8 cellular contexts compared by ENCODE assay signal in the genomic region with DNA sequence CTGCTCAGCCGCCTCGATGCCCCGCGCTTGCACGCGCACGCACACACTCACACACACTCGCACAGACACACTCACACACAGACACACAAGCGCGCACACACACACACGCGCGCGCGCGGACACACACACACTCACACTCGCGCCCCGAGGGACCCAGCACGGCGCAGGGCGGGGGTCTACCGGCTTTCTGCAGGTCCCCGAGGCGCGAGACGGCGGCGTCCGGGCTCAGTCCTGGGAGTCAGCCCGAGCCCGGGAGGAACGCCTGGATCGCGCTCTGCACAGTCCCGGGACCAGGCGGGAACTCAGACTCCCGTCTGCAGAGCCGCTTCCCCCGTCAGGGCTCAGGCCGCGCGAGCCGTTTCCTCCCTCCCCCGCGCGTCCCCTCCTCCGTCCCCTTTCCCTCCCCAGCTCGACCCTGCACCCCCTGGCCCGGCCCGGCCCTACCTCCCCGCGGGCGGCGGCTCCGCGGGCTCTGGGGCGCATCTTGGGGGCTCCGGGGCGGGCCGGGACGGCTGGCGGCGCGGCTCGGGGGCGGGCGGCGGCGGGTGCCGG. TPM values are rescaled to one million over a fixed set of nuclear protein-coding genes. Genes with fewer than 3 reads are reported as not detected.
DNase-seq lines count a peak whose midpoint lies in the region; ATAC-seq and TF ChIP-seq lines count a peak whose summit lies in the region.

No MANE protein-coding gene starts in this region.

- peak overlapping the region; percentile 58 for H2BK120ac ChIP-seq in mesenchymal stem cell (ENCODE audit: low read depth, low read length)

- H3K4me3 ChIP-seq in OCI-LY1 (ENCODE audit: low read depth, low read length, poor library complexity, severe bottlenecking): peak overlapping the region; percentile 13
- peak overlapping the region; percentile 25 for H3K4me3 ChIP-seq in effector memory CD4-positive, alpha-beta T cell (ENCODE audit: insufficient read depth, low read depth, low read length, poor library complexity, severe bottlenecking)
- peak overlapping the region; percentile 92 to 93 for H3K4me3 ChIP-seq in mesenchymal stem cell (ENCODE audit: insufficient read depth in 1 of 2, low read depth in 1 of 2, low read length in 2 of 2)
- peak overlapping the region; percentile 33 to 68 (median 53) for H3K4me3 ChIP-seq in transverse colon

- no peak overlapping the region for H3K9ac ChIP-seq in OCI-LY1 (ENCODE audit: low read length)
- H3K9ac ChIP-seq in mesenchymal stem cell (ENCODE audit: low read length): peak overlapping the region; percentile 92

- peak overlapping the region; percentile 64 for H2AK5ac ChIP-seq in mesenchymal stem cell (ENCODE audit: low read length, severe bottlenecking)

- H3K4me2 ChIP-seq in OCI-LY1 (ENCODE audit: low read length): peak overlapping the region; percentile 22; the same call in 1 of the 2 replicates
- H3K4me2 ChIP-seq in mesenchymal stem cell (ENCODE audit: low read length, poor library complexity, severe bottlenecking): peak overlapping the region; percentile 87

- in situ Hi-C loops in transverse colon (cut with MboI; ENCODE audit: low pct_ligation_motif_present in 1 of 4, low pct_unique_long_range_greater_than_20kb in 1 of 4, low sequenced_read_pairs in 3 of 4): no loop called here

- H3K9me2 ChIP-seq in OCI-LY1 (ENCODE audit: low read depth, low read length): no peaks in the 10 kb centered on the region

- H3K36me3 ChIP-seq in OCI-LY1 (ENCODE audit: insufficient read depth, low read length): no peaks in the 10 kb centered on the region
- H3K36me3 ChIP-seq in effector memory CD4-positive, alpha-beta T cell (ENCODE audit: control insufficient read depth, insufficient read depth, low read length): no peaks in the 10 kb centered on the region
- peaks cover 0 to 15% of the 10 kb centered on the region in 2 experiments for H3K36me3 ChIP-seq in mesenchymal stem cell (ENCODE audit: control insufficient read depth in 1 of 2, insufficient read depth in 2 of 2, low read depth in 1 of 2, low read length in 2 of 2)
- no peaks in the 10 kb centered on the region for H3K36me3 ChIP-seq in transverse colon

- peak overlapping the region; percentile 39 to 73 for H3K4ac ChIP-seq in mesenchymal stem cell (ENCODE audit: low read depth in 1 of 2, low read length in 2 of 2)

- intact Hi-C loops in transverse colon (cut with DNase I; ENCODE audit: low total_unique reads): loop anchor here (5.0 kb wide), 1 partner anchor 58 kb away; no protein-coding TSS in a partner anchor

- peak overlapping the region; percentile 64 to 95 for H2BK12ac ChIP-seq in mesenchymal stem cell (ENCODE audit: low read length in 2 of 2)

- peak overlapping the region; percentile 96 for H2BK5ac ChIP-seq in mesenchymal stem cell (ENCODE audit: low read depth, low read length, poor library complexity, severe bottlenecking)

- no peaks in the 10 kb centered on the region for H3K79me2 ChIP-seq in OCI-LY1 (ENCODE audit: insufficient read depth, low read length)

- peak overlapping the region in 1 of 2 experiments; percentile 99 for H3K23ac ChIP-seq in mesenchymal stem cell (ENCODE audit: low read length in 2 of 2)

- TF ChIP-seq CTCF in OCI-LY1 (IDR thresholded peaks at IDR 0.05; ENCODE audit: low read length) (no peak), transverse colon (IDR thresholded peaks at IDR 0.05) (no peak)

- no peaks in the 10 kb centered on the region for H3F3A ChIP-seq in OCI-LY1 (ENCODE audit: insufficient read depth, low read length)

- peak overlapping the region; percentile 37 for H2BK15ac ChIP-seq in mesenchymal stem cell (ENCODE audit: low read depth, poor library complexity, severe bottlenecking)

- H4K8ac ChIP-seq in mesenchymal stem cell (ENCODE audit: low read length): peak overlapping the region; percentile 84

- peak overlapping the region in 1 of 2 experiments; percentile 87 for H3K14ac ChIP-seq in mesenchymal stem cell (ENCODE audit: low read length in 2 of 2)

- H3K18ac ChIP-seq in mesenchymal stem cell (ENCODE audit: low read depth in 1 of 2, low read length in 2 of 2): peak overlapping the region; percentile 90 to 98

- H3K27ac ChIP-seq in OCI-LY1 (ENCODE audit: low read depth, low read length, poor library complexity, severe bottlenecking): no peak overlapping the region
- no peak overlapping the region for H3K27ac ChIP-seq in effector memory CD4-positive, alpha-beta T cell (ENCODE audit: insufficient read depth, low read length, poor library complexity, severe bottlenecking)
- peak overlapping the region; percentile 99 for H3K27ac ChIP-seq in mesenchymal stem cell (ENCODE audit: low read length, poor library complexity, severe bottlenecking)
- peak overlapping the region; percentile 62 to 91 (median 79) for H3K27ac ChIP-seq in transverse colon

- H4K91ac ChIP-seq in mesenchymal stem cell (ENCODE audit: low read length): peak overlapping the region; percentile 87

- no peak for TF ChIP-seq POLR2A in transverse colon (IDR thresholded peaks at IDR 0.05)

- H3K27me3 ChIP-seq in OCI-LY1 (ENCODE audit: insufficient read depth, low read length) (peaks cover 14% of the 10 kb centered on the region; the same call in 1 of the 2 replicates), mesenchymal stem cell (ENCODE audit: control insufficient read depth in 1 of 2, insufficient read depth in 1 of 2, low read length in 2 of 2) (no peaks in the 10 kb centered on the region), transverse colon (peaks cover 20% of the 10 kb centered on the region)
- peaks cover 25% of the 10 kb centered on the region for H3K27me3 ChIP-seq in effector memory CD4-positive, alpha-beta T cell (replicated peaks; ENCODE audit: control insufficient read depth, insufficient read depth, low read length, poor library complexity, severe bottlenecking)

- no peak for TF ChIP-seq EP300 in transverse colon (IDR thresholded peaks at IDR 0.05; ENCODE audit: low read depth)

- peak; percentile 41 for DNase-seq in NCI-H2107 (lab: John Stamatoyannopoulos, UW)
- no peak for DNase-seq in NCI-H2107 treated with DMSO at 0.1 percent for 48 hours (lab: John Stamatoyannopoulos, UW; ENCODE audit: unreplicated experiment)
- no peak for DNase-seq in effector memory CD4-positive, alpha-beta T cell
- DNase-seq in mesenchymal stem cell: peak; percentile 66
- DNase-seq in transverse colon: peak; percentile 38
- DNase-seq in medulla oblongata (ENCODE audit: extremely low spot score): no peak

- WGBS in mesenchymal stem cell: 1% methylated on average over 14 of the region's 71 CpGs
- WGBS in transverse colon (ENCODE audit: low coverage in 1 of 2), 2 donors: 2 to 3% methylated on average over 16 to 52 of the region's 71 CpGs

- no peaks in the 10 kb centered on the region for H4K20me1 ChIP-seq in OCI-LY1 (ENCODE audit: insufficient read depth, low read length)

- no peak overlapping the region for H2AFZ ChIP-seq in OCI-LY1 (ENCODE audit: low read length)
- H2AFZ ChIP-seq in mesenchymal stem cell (ENCODE audit: low read depth, low read length): peak overlapping the region; percentile 73

- H3K79me1 ChIP-seq in mesenchymal stem cell (replicated peaks; ENCODE audit: low read length, poor library complexity, severe bottlenecking): peaks cover 12% of the 10 kb centered on the region

- H3K9me3 ChIP-seq in OCI-LY1 (ENCODE audit: low read length) (no peaks in the 10 kb centered on the region), mesenchymal stem cell (ENCODE audit: control insufficient read depth, low read length) (no peaks in the 10 kb centered on the region), transverse colon (no peaks in the 10 kb centered on the region)
- H3K9me3 ChIP-seq in effector memory CD4-positive, alpha-beta T cell (ENCODE audit: control insufficient read depth, low read length): no peaks in the 10 kb centered on the region

- no peak for ATAC-seq in GM18909 (IDR thresholded peaks at IDR 0.05; ENCODE audit: poor library complexity, unreplicated experiment)

- peaks cover 4% of the 10 kb centered on the region for H3K4me1 ChIP-seq in OCI-LY1 (ENCODE audit: insufficient read depth, low read length, severe bottlenecking)
- peaks cover 10% of the 10 kb centered on the region for H3K4me1 ChIP-seq in effector memory CD4-positive, alpha-beta T cell (ENCODE audit: control insufficient read depth, insufficient read depth, low read length, poor library complexity, severe bottlenecking)
- H3K4me1 ChIP-seq in mesenchymal stem cell (ENCODE audit: control insufficient read depth, insufficient read depth, low read depth, low read length): peaks cover 38% of the 10 kb centered on the region
- H3K4me1 ChIP-seq in transverse colon: peaks cover 4 to 36% (median 14%) of the 10 kb centered on the region in 4 donors

RNA-seq across cellular contexts. Expression of a gene that starts 0.5 kb away (rescaled TPM):
- polyA plus RNA-seq in mesenchymal stem cell (2013, experiment 1 of 2): 17.2 TPM
- polyA plus RNA-seq in mesenchymal stem cell (2013, experiment 2 of 2): 19.9 TPM
- total RNA-seq in transverse colon: 10 to 100 TPM in 1 of 4 donors, 1 to 10 TPM in 3; 4.1 to 19.9 (median 7.1) TPM

RNA-seq across cellular contexts. Expression of a gene that starts 32.6 kb away (rescaled TPM):
- 4.1 TPM for polyA plus RNA-seq in mesenchymal stem cell (2013, experiment 1 of 2)
- 4.2 TPM for polyA plus RNA-seq in mesenchymal stem cell (2013, experiment 2 of 2)
- 10 to 100 TPM; 31.6 to 43.8 (median 37.4) TPM for total RNA-seq in transverse colon

RNA-seq across cellular contexts. Expression of a gene that starts 56.4 kb away (rescaled TPM):
- 478 TPM for polyA plus RNA-seq in mesenchymal stem cell (2013, experiment 1 of 2)
- polyA plus RNA-seq in mesenchymal stem cell (2013, experiment 2 of 2): 487 TPM
- 100 to 1,000 TPM in 3 of 4 donors, 10 to 100 TPM in 1; 69.9 to 284 (median 230) TPM for total RNA-seq in transverse colon

Comparison
In these comparisons a context has a peak if more than half of its experiments do, and no peak if none do; other contexts are left out.
1. DNase-seq: peak in NCI-H2107 (single experiment), mesenchymal stem cell (single experiment) and transverse colon (single experiment); none in NCI-H2107 treated with DMSO at 0.1 percent for 48 hours (single experiment), effector memory CD4-positive, alpha-beta T cell (0 of 3) and medulla oblongata (single experiment).
2. H3K27ac ChIP-seq: peak in mesenchymal stem cell (single experiment) and transverse colon (4 of 4); none in OCI-LY1 (single experiment) and effector memory CD4-positive, alpha-beta T cell (single experiment).
3. H3K4me3 ChIP-seq: peak in every context shown above with its lines; median percentile 92 in mesenchymal stem cell; 53 in transverse colon; 25 in effector memory CD4-positive, alpha-beta T cell; 13 in OCI-LY1.